Comparison of ENCODE assay signal across 13 cellular contexts in the genomic region with DNA sequence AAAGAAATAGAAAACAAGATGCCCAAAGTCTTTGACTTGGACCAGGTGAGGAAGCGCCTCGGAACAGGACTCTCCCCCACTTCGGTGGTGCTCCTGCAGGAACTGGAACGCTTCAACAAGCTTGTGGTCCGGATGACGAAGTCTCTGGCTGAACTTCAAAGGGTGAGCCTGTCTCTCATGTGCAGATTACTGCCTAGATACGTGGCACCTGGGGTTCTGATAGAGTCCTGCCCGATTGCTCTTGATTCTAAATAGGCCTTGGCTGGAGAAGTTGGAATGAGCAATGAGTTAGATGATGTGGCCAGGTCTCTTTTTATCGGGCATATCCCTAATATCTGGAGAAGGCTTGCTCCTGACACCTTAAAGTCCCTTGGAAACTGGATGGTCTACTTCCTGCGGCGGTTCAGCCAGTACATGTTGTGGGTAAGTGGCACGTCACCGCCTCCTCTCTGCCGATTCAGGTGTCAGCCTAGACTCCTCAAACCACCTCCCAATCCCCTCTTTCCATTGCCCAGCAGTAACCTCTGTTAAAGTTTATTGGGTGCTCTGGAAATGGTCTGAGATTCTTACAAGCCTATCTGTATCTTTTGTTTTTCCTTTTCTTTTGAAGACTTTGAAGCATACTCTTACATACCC. TPM values are rescaled to one million over a fixed set of nuclear protein-coding genes. Genes with fewer than 3 reads are reported as not detected.
DNase-seq lines count a peak whose midpoint lies in the region; ATAC-seq and TF ChIP-seq lines count a peak whose summit lies in the region.
"Had no signal": no experiment of that assay in that cellular context is flagged by ENCODE, and none has a peak within 500 bp of the region (broad histone marks: within the 10 kb centered on the region; RNA-seq: fewer than 3 reads in every experiment).

No MANE protein-coding gene starts in this region.

- H3K4me3 ChIP-seq in thyroid gland (replicated peaks in 1 of 3) = no peak overlapping the region
- H3K4me3 ChIP-seq: neural progenitor cell, skin epidermis had no signal

- H3K4me1 ChIP-seq in thyroid gland = peaks cover 0 to 5% of the 10 kb centered on the region in 2 donors
- H3K4me1 ChIP-seq: neural progenitor cell had no signal

- intact Hi-C loops in activated naive CD4-positive, alpha-beta T cell treated with anti-CD3 and anti-CD28 coated beads for 36 hours (cut with micrococcal nuclease) = loop anchor here (1.0 kb wide), 1 partner anchor 27 kb away; no protein-coding TSS in a partner anchor
- intact Hi-C loops in posterior vena cava (cut with DNase I) (no loop called here), thyroid gland (cut with DNase I) (no loop called here)

- WGBS in thyroid gland, 2 donors = 82 to 90% methylated on average over 10 to 14 of the region's 14 CpGs

- no peak for TF ChIP-seq POLR2A in thyroid gland (IDR thresholded peaks at IDR 0.05)

- H3K27me3 Mint-ChIP-seq in activated naive CD4-positive, alpha-beta T cell treated with anti-CD3 and anti-CD28 coated beads for 36 hours (ENCODE audit: low read depth) = no peaks in the 10 kb centered on the region

- H3K4me1 Mint-ChIP-seq in activated naive CD4-positive, alpha-beta T cell treated with anti-CD3 and anti-CD28 coated beads for 36 hours (ENCODE audit: low read depth) = peaks cover 18% of the 10 kb centered on the region

- TF ChIP-seq CTCF in thyroid gland (IDR thresholded peaks at IDR 0.05) = no peak

- no peak overlapping the region for H3K27ac Mint-ChIP-seq in activated naive CD4-positive, alpha-beta T cell treated with anti-CD3 and anti-CD28 coated beads for 36 hours
- H3K27ac Mint-ChIP-seq: activated B cell treated with CpG ODN at 0.5 μM for 24 hours, neural progenitor cell had no signal

- H3K36me3 Mint-ChIP-seq in activated naive CD4-positive, alpha-beta T cell treated with anti-CD3 and anti-CD28 coated beads for 36 hours (ENCODE audit: low read depth) = no peaks in the 10 kb centered on the region

- DNase-seq in DMS79 treated with DMSO at 0.1 percent for 48 hours (lab: John Stamatoyannopoulos, UW) = peak; percentile 57
- DNase-seq in T-helper 9 cell = peak; percentile 23
- DNase-seq in activated naive CD4-positive, alpha-beta T cell treated with anti-CD3 and anti-CD28 coated beads for 36 hours = peak; percentile 66
- DNase-seq in posterior vena cava (ENCODE audit: low spot score) = peak; percentile 54
- no peak for DNase-seq in thyroid gland
- DNase-seq in NK-92 (lab: John Stamatoyannopoulos, UW; ENCODE audit: unreplicated experiment) = no peak
- DNase-seq: activated B cell treated with CpG ODN at 0.5 μM for 24 hours, NCI-H446 had no signal

- no peaks in the 10 kb centered on the region for H3K9me3 ChIP-seq in thyroid gland

- no peak for ATAC-seq in GM21737 (IDR thresholded peaks at IDR 0.05; ENCODE audit: unreplicated experiment)
- no peak for ATAC-seq in GM19395 (IDR thresholded peaks at IDR 0.05; ENCODE audit: unreplicated experiment)
- ATAC-seq: left lobe of liver had no signal

- no peaks in the 10 kb centered on the region for H3K27me3 ChIP-seq in thyroid gland

- no peaks in the 10 kb centered on the region for H3K9me3 Mint-ChIP-seq in activated naive CD4-positive, alpha-beta T cell treated with anti-CD3 and anti-CD28 coated beads for 36 hours
- H3K9me3 Mint-ChIP-seq: activated B cell treated with CpG ODN at 0.5 μM for 24 hours had no signal

- CTCF ChIA-PET in activated naive CD4-positive, alpha-beta T cell treated with anti-CD3 and anti-CD28 coated beads for 36 hours (lab: Charles Lee) = interaction anchor here (1.2 kb wide), 1 partner anchor 26 kb away, joined by 7 read pairs; no protein-coding TSS in a partner anchor

- peaks cover 5 to 8% of the 10 kb centered on the region in 2 donors for H3K36me3 ChIP-seq in thyroid gland
- H3K36me3 ChIP-seq: neural progenitor cell had no signal

- peak overlapping the region; percentile 10 for H3K4me3 Mint-ChIP-seq in activated naive CD4-positive, alpha-beta T cell treated with anti-CD3 and anti-CD28 coated beads for 36 hours
- H3K4me3 Mint-ChIP-seq: activated B cell treated with CpG ODN at 0.5 μM for 24 hours, neural progenitor cell had no signal

- H3K27ac ChIP-seq in thyroid gland = no peak overlapping the region
- H3K27ac ChIP-seq: neural progenitor cell, skin epidermis had no signal

RNA-seq across cellular contexts. Expression of a gene that starts 40.8 kb away (rescaled TPM):
- total RNA-seq in activated naive CD4-positive, alpha-beta T cell treated with anti-CD3 and anti-CD28 coated beads for 36 hours = 1 to 10 TPM; 3.3 to 3.7 TPM
- total RNA-seq in posterior vena cava (10 to 100 TPM; 37.4 to 52.3 TPM), thyroid gland (10 to 100 TPM; 26.6 to 47.0 (median 39.1) TPM)

RNA-seq across cellular contexts. Expression of a gene that starts 41.2 kb away (rescaled TPM):
- 10 to 100 TPM; 42.2 to 46.0 TPM for total RNA-seq in activated naive CD4-positive, alpha-beta T cell treated with anti-CD3 and anti-CD28 coated beads for 36 hours
- total RNA-seq in posterior vena cava = 10 to 100 TPM; 55.1 to 56.4 TPM
- total RNA-seq in thyroid gland = 100 to 1,000 TPM; 120 to 187 (median 138) TPM

Comparison
In these comparisons a context has a peak if more than half of its experiments do, and no peak if none do; other contexts are left out.
1. DNase-seq: peak in DMS79 treated with DMSO at 0.1 percent for 48 hours (single experiment), T-helper 9 cell (single experiment), activated naive CD4-positive, alpha-beta T cell treated with anti-CD3 and anti-CD28 coated beads for 36 hours (single experiment) and posterior vena cava (single experiment); none in thyroid gland (0 of 2) and NK-92 (single experiment).
2. RNA of a gene that starts 40.8 kb away (total RNA-seq): 37.4 to 52.3 TPM in posterior vena cava and 26.6 to 47.0 TPM in thyroid gland; 3.3 to 3.7 TPM in activated naive CD4-positive, alpha-beta T cell treated with anti-CD3 and anti-CD28 coated beads for 36 hours; every median in the first group is over 4 times any median in the second.